ENCODE assay signal across 8 cellular contexts in genomic region chr19:28737021-28737525, GRCh38.
DNase-seq lines count a peak whose midpoint lies in the region; ATAC-seq, FAIRE-seq and TF ChIP-seq lines count a peak whose summit lies in the region.

No MANE protein-coding gene starts in this region.

- no peak overlapping the region for H3K4me2 ChIP-seq in K562 (ENCODE audit: insufficient read depth, low read length)

- H3K4me3 ChIP-seq in K562 (no peak overlapping the region), stomach smooth muscle (ENCODE audit: low read length in 2 of 2) (peak overlapping the region; percentile 37 to 47)

- H3K27ac ChIP-seq in K562 (ENCODE audit: extremely low read depth, low read depth, low read length) (no peak overlapping the region), stomach smooth muscle (ENCODE audit: low read length) (no peak overlapping the region)

- CTCF ChIA-PET in K562 (lab: Yijun Ruan, JAX; ENCODE audit: low intra/inter-chr PET ratio), result interaction anchor here (0.6 to 1.4 kb wide), 4 partner anchors 141 to 523 kb away, joined by 3 to 6 read pairs (median 4); no protein-coding TSS in a partner anchor

- ATAC-seq in Right ventricle myocardium inferior (peak; percentile 62), K562 (peak; percentile 82), GM18873 (IDR thresholded peaks at IDR 0.05; ENCODE audit: low FRiP score, unreplicated experiment) (no peak)

- BruUV-seq in K562 (replicated peaks; lab: Mats Ljungman, UMichigan), result no TSS peak

- FAIRE-seq in K562 (lab: Jason Lieb, UNC), result peak; percentile 80

- no peaks in the 10 kb centered on the region for H3K4me1 ChIP-seq in K562 (replicated peaks in 1 of 2; ENCODE audit: control insufficient read depth in 2 of 2, insufficient read depth in 2 of 2, low read length in 2 of 2)
- H3K4me1 ChIP-seq in stomach smooth muscle (ENCODE audit: control insufficient read depth, insufficient read depth, low read length), result peaks cover 8% of the 10 kb centered on the region

- no peaks in the 10 kb centered on the region for H4K20me1 ChIP-seq in K562 (replicated peaks; ENCODE audit: control insufficient read depth, insufficient read depth, low read length)

- intact Hi-C loops in Right ventricle myocardium inferior (cut with DNase I), result loop anchor here (2.0 to 10.0 kb wide), 2 partner anchors 142 to 528 kb away; no protein-coding TSS in a partner anchor
- intact Hi-C loops in cardiac septum (cut with DNase I), result loop anchor here (2.0 to 10.0 kb wide), 2 partner anchors 142 to 528 kb away; no protein-coding TSS in a partner anchor
- intact Hi-C loops in K562 (cut with micrococcal nuclease), result loop anchor here (5.0 kb wide), 1 partner anchor 525 kb away; no protein-coding TSS in a partner anchor

- TF ChIP-seq RAD21 in K562 (CRISPR knock-in tag; conservative IDR thresholded peaks at IDR 0.05 in 1 of 2, IDR thresholded peaks at IDR 0.05 in 1 of 2), result peak in 1 of 2 experiments; percentile 73; a peak in 2 of 4 replicates

- WGBS in K562 (ENCODE audit: insufficient coverage, low coverage, missing lambda C conversion rate), result 2% methylated on average over 3 of the region's 3 CpGs

- no peaks in the 10 kb centered on the region for H3K9me1 ChIP-seq in K562 (ENCODE audit: control insufficient read depth, insufficient read depth, low read length)

- in situ Hi-C loops in K562 (cut with MboI), result loop anchor here (10.0 to 25.0 kb wide), 3 partner anchors 138 to 850 kb away; no protein-coding TSS in a partner anchor

- H3K9ac ChIP-seq in K562 (ENCODE audit: insufficient read depth in 1 of 2, low read depth in 2 of 2, low read length in 2 of 2), result no peak overlapping the region
- peak overlapping the region; percentile 25 to 71 for H3K9ac ChIP-seq in stomach smooth muscle (ENCODE audit: low read length in 2 of 2)

- TF ChIP-seq EP300 in K562 (IDR thresholded peaks at IDR 0.05; ENCODE audit: low read length), result no peak

- DNase-seq in Right ventricle myocardium inferior (ENCODE audit: missing footprints), result no peak
- DNase-seq in cardiac septum (ENCODE audit: low spot score), result no peak
- DNase-seq in NCI-H1436 (lab: John Stamatoyannopoulos, UW), result peak; percentile 30
- peak in 2 of 4 experiments; percentile 27 to 28 for DNase-seq in K562 (ENCODE audit: extremely low read depth in 1 of 4, low spot score in 3 of 4)
- peak; percentile 20 for DNase-seq in iris pigment epithelial cell (ENCODE audit: low read depth)
- DNase-seq in activated effector memory CD4-positive, alpha-beta T cell treated with Interleukin-2 at 50 U/mL for 16 hours, result no peak

- H3K9me3 ChIP-seq in K562 (replicated peaks; ENCODE audit: control insufficient read depth, insufficient read depth, low read depth, low read length), result no peaks in the 10 kb centered on the region
- no peaks in the 10 kb centered on the region for H3K9me3 ChIP-seq in stomach smooth muscle (ENCODE audit: control insufficient read depth in 2 of 2, low read length in 2 of 2)

- POLR2A ChIA-PET in K562 (lab: Yijun Ruan, JAX), result interaction anchor here (0.9 kb wide), 1 partner anchor 13 kb away, joined by 3 read pairs; no protein-coding TSS in a partner anchor

- H3K79me2 ChIP-seq in K562 (ENCODE audit: control insufficient read depth, insufficient read depth, low read length), result no peaks in the 10 kb centered on the region

- TF ChIP-seq POLR2A in K562 (conservative IDR thresholded peaks at IDR 0.05), result no peak

- peak overlapping the region; percentile 56; the same call in 1 of the 2 replicates for H2AFZ ChIP-seq in K562 (ENCODE audit: low read depth, low read length)

- H3K27me3 ChIP-seq in K562 (ENCODE audit: control insufficient read depth in 2 of 2, insufficient read depth in 2 of 2, low read length in 2 of 2), result no peaks in the 10 kb centered on the region; a peak in 1 of 5 replicates
- no peaks in the 10 kb centered on the region for H3K27me3 ChIP-seq in stomach smooth muscle (ENCODE audit: control insufficient read depth in 1 of 2, insufficient read depth in 2 of 2, low read length in 2 of 2)

- no peaks in the 10 kb centered on the region for H3K36me3 ChIP-seq in K562 (ENCODE audit: control insufficient read depth, insufficient read depth, low read length)
- H3K36me3 ChIP-seq in stomach smooth muscle (ENCODE audit: control insufficient read depth in 2 of 2, insufficient read depth in 2 of 2, low read length in 2 of 2), result no peaks in the 10 kb centered on the region

- TF ChIP-seq CTCF in K562 (IDR thresholded peaks at IDR 0.05 in 2 of 3, conservative IDR thresholded peaks at IDR 0.05 in 1 of 3; ENCODE audit: insufficient read depth in 2 of 3, low read depth in 1 of 3, low read length in 3 of 3), result peak; percentile 37 to 77 (median 45); a peak in 5 of 6 replicates

TF ChIP-seq in K562, 482 proteins besides CTCF, POLR2A, EP300 and RAD21:
- TF ChIP-seq THAP7 (CRISPR knock-in tag; IDR thresholded peaks at IDR 0.05), result no peak
- TF ChIP-seq, protein P1, sequence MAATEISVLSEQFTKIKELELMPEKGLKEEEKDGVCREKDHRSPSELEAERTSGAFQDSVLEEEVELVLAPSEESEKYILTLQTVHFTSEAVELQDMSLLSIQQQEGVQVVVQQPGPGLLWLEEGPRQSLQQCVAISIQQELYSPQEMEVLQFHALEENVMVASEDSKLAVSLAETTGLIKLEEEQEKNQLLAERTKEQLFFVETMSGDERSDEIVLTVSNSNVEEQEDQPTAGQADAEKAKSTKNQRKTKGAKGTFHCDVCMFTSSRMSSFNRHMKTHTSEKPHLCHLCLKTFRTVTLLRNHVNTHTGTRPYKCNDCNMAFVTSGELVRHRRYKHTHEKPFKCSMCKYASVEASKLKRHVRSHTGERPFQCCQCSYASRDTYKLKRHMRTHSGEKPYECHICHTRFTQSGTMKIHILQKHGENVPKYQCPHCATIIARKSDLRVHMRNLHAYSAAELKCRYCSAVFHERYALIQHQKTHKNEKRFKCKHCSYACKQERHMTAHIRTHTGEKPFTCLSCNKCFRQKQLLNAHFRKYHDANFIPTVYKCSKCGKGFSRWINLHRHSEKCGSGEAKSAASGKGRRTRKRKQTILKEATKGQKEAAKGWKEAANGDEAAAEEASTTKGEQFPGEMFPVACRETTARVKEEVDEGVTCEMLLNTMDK (IDR thresholded peaks at IDR 0.05; ENCODE audit: borderline replicate concordance, insufficient read depth, low read depth, low read length, poor library complexity, severe bottlenecking), result peak; percentile 5
TF ChIP-seq in K562: peak in this region for 1.

Comparison
In these comparisons a context has a peak if more than half of its experiments do, and no peak if none do; other contexts are left out.
1. DNase-seq: peak in NCI-H1436 (single experiment) and iris pigment epithelial cell (single experiment); none in Right ventricle myocardium inferior (single experiment), cardiac septum (single experiment) and activated effector memory CD4-positive, alpha-beta T cell treated with Interleukin-2 at 50 U/mL for 16 hours (single experiment).
2. H3K9ac ChIP-seq: peak in stomach smooth muscle (2 of 2); none in K562 (0 of 2).